9 cellular contexts compared by ENCODE assay signal in the genomic region with DNA sequence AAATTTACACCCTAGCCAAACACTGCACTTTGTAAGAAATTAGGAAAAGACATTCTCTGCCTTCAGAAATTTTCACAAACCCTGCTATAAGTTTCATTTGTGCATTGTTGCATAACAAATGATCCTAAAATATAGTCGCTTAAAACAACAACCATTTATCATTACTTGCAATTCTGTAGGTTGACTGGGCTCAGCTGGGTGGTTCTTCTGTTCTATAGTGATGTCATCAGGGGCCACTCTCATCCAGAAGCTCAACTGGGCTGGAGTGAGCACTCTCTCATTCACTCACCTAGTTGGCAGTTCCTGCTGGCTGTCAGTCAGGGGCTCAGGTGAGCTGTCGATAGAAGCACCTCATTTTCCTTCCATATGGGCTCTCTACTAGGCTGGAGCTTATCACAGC. TPM values are rescaled to one million over a fixed set of nuclear protein-coding genes. Genes with fewer than 3 reads are reported as not detected.
"Had no signal": no experiment of that assay in that cellular context is flagged by ENCODE, and none has a peak within 500 bp of the region (broad histone marks: within the 10 kb centered on the region; RNA-seq: fewer than 3 reads in every experiment).

No MANE protein-coding gene starts in this region.

- FAIRE-seq: K562 had no signal

- H3K4me3 Mint-ChIP-seq: HFFc6 had no signal

- H3K4me1 ChIP-seq: HAP-1 had no signal

- H3K9me3 ChIP-seq: HAP-1 had no signal

- H3K36me3 ChIP-seq: HAP-1 had no signal

- H3K4me3 ChIP-seq: HAP-1, K562 had no signal

- ATAC-seq: HCT116, K562 had no signal

- H3K27ac ChIP-seq: HL-60 had no signal

- DNase-seq: GOT3, H7, HFFc6, IMR-90 had no signal

- H3K27ac Mint-ChIP-seq: HFFc6 had no signal

RNA-seq across cellular contexts. Expression of gene FGFR2, which starts 20.7 kb away (rescaled TPM):
- total RNA-seq: HFFc6, HT1080, IMR-90 had no signal
- polyA plus RNA-seq: IMR-90, K562 had no signal
